Comparison of ENCODE assay signal across 9 cellular contexts in genomic region chr7:35272234-35272633, GRCh38. TPM values are rescaled to one million over a fixed set of nuclear protein-coding genes. Genes with fewer than 3 reads are reported as not detected.
"Had no signal": no experiment of that assay in that cellular context is flagged by ENCODE, and none has a peak within 500 bp of the region (broad histone marks: within the 10 kb centered on the region; RNA-seq: fewer than 3 reads in every experiment).

No MANE protein-coding gene starts in this region.

- H3K9ac ChIP-seq: GM23248, KMS-11 had no signal

- H3K4me3 ChIP-seq: GM23248 had no signal

- H3K4me2 ChIP-seq: KMS-11 had no signal

- H3K27ac ChIP-seq: GM23248, KMS-11 had no signal

- FAIRE-seq: H54, HTR-8/SVneo had no signal

- DNase-seq: GM23248, GOT3, H9, HCEC 1CT, KBM-7 had no signal

- H2AFZ ChIP-seq: GM23248 had no signal

RNA-seq across cellular contexts. Expression of gene TBX20, which starts 18.3 kb away (rescaled TPM):
- total RNA-seq: GM23248, H9, HT-29 had no signal
- polyA plus RNA-seq: GM23248 had no signal
